ENCODE assay signal across 25 cellular contexts in the genomic region with DNA sequence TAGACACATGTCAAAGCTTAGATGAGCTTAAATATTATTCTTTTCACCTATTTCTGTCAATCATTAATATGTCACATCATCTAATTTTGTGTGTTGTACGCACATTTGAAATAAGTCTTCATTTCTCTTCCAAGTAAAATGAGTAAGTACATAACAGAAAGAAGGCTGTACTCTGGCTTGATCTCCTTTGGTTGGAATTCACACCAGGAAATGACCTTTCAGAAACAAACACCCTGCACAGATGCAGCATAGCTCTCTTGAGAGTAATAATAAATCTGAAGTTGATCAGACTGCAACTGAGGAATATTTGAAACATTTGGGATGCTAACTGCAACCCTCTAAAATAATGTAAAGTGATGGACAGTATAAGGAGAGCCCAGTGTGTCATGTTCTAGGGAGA.
DNase-seq lines count a peak whose midpoint lies in the region; ATAC-seq lines count a peak whose summit lies in the region.
"Had no signal": no experiment of that assay in that cellular context is flagged by ENCODE, and none has a peak within 500 bp of the region (broad histone marks: within the 10 kb centered on the region; RNA-seq: fewer than 3 reads in every experiment).

No MANE protein-coding gene starts in this region.

- H3K4me3 ChIP-seq in GM23248 = peak overlapping the region; percentile 25; the same call in 1 of the 2 replicates
- H3K4me3 ChIP-seq: HAP-1, spleen, uterus had no signal

- ATAC-seq in sciatic nerve (peak; percentile 52), T-helper 17 cell (no peak), HG03520 (IDR thresholded peaks at IDR 0.05; ENCODE audit: unreplicated experiment) (no peak)
- ATAC-seq: activated CD8-positive, alpha-beta T cell treated with anti-CD3 and anti-CD28 coated beads for 36 hours; stimulated activated naive B cell treated with anti-CD40 and anti-IgM and Interleukin-4, amounts not matched to agents 10 μg/mL and 1 μg/mL and 100 μg/mL, for 72 hours had no signal

- H3K27ac ChIP-seq in GM23248 = peak overlapping the region; percentile 38
- H3K27ac ChIP-seq: spleen had no signal

- H3F3A ChIP-seq in GM23248 (ENCODE audit: insufficient read depth) = peaks cover 39% of the 10 kb centered on the region

- H3K79me2 ChIP-seq in GM23248 (ENCODE audit: insufficient read depth) = peaks cover 77% of the 10 kb centered on the region

- H3K27me3 Mint-ChIP-seq in T-helper 17 cell = peaks cover 47% of the 10 kb centered on the region

- WGBS in GM23248 (ENCODE audit: low coverage in 1 of 2, low lambda C conversion rate in 2 of 2, missing lambda C conversion rate in 2 of 2), 2 experiments = 19 to 26% methylated on average over 1 of the region's 1 CpG

- no peaks in the 10 kb centered on the region for H3K36me3 ChIP-seq in GM23248 (ENCODE audit: low read depth)
- H3K36me3 ChIP-seq: HAP-1, spleen, uterus had no signal

- in situ Hi-C loops in GM23248 (cut with MboI) = no loop called here

- no peaks in the 10 kb centered on the region for H4K20me1 ChIP-seq in GM23248 (ENCODE audit: insufficient read depth)

- H3K4me3 Mint-ChIP-seq in T-helper 17 cell = no peak overlapping the region
- H3K4me3 Mint-ChIP-seq: activated CD8-positive, alpha-beta T cell treated with anti-CD3 and anti-CD28 coated beads for 36 hours; activated naive CD8-positive, alpha-beta T cell treated with anti-CD3 and anti-CD28 coated beads, Interleukin-2, amount 10 ng/mL, durations not matched to agents 7 days and 5 days; CD14-positive monocyte; stimulated activated naive B cell treated with anti-CD40 and anti-IgM and Interleukin-4, amounts not matched to agents 10 μg/mL and 1 μg/mL and 100 μg/mL, for 72 hours had no signal

- H3K9me3 ChIP-seq in GM23248 (ENCODE audit: low read depth) = no peaks in the 10 kb centered on the region
- H3K9me3 ChIP-seq in T-helper 17 cell (ENCODE audit: control insufficient read depth, low read length, poor library complexity, severe bottlenecking) = no peaks in the 10 kb centered on the region
- H3K9me3 ChIP-seq: HAP-1, spleen, uterus had no signal

- peaks cover 42% of the 10 kb centered on the region for H3K4me1 ChIP-seq in GM23248 (ENCODE audit: insufficient read depth)
- H3K4me1 ChIP-seq: uterus had no signal

- no peaks in the 10 kb centered on the region for H3K27me3 ChIP-seq in GM23248 (replicated peaks; ENCODE audit: insufficient read depth)
- H3K27me3 ChIP-seq: spleen, uterus had no signal

- H3K36me3 Mint-ChIP-seq in T-helper 17 cell (ENCODE audit: low read depth) = peaks cover 5% of the 10 kb centered on the region
- H3K36me3 Mint-ChIP-seq: activated naive CD8-positive, alpha-beta T cell treated with anti-CD3 and anti-CD28 coated beads, Interleukin-2, amount 10 ng/mL, durations not matched to agents 7 days and 5 days; CD14-positive monocyte; stimulated activated naive B cell treated with anti-CD40 and anti-IgM and Interleukin-4, amounts not matched to agents 10 μg/mL and 1 μg/mL and 100 μg/mL, for 72 hours had no signal

- H3K27ac Mint-ChIP-seq in T-helper 17 cell = no peak overlapping the region
- H3K27ac Mint-ChIP-seq: activated CD8-positive, alpha-beta T cell treated with anti-CD3 and anti-CD28 coated beads for 36 hours; activated naive CD8-positive, alpha-beta T cell treated with anti-CD3 and anti-CD28 coated beads, Interleukin-2, amount 10 ng/mL, durations not matched to agents 7 days and 5 days; CD14-positive monocyte; stimulated activated naive B cell treated with anti-CD40 and anti-IgM and Interleukin-4, amounts not matched to agents 10 μg/mL and 1 μg/mL and 100 μg/mL, for 72 hours had no signal

- no peaks in the 10 kb centered on the region for H3K4me1 Mint-ChIP-seq in T-helper 17 cell
- H3K4me1 Mint-ChIP-seq: activated naive CD8-positive, alpha-beta T cell treated with anti-CD3 and anti-CD28 coated beads, Interleukin-2, amount 10 ng/mL, durations not matched to agents 7 days and 5 days; stimulated activated naive B cell treated with anti-CD40 and anti-IgM and Interleukin-4, amounts not matched to agents 10 μg/mL and 1 μg/mL and 100 μg/mL, for 72 hours had no signal

- H3K9me2 ChIP-seq in GM23248 (ENCODE audit: insufficient read depth) = no peaks in the 10 kb centered on the region

- H2AFZ ChIP-seq in GM23248 = 0 out of 2 replicates have a peak overlapping the region, but pooled peaks have one; percentile 1

- H3K9ac ChIP-seq in GM23248 = 0 out of 2 replicates have a peak overlapping the region, but pooled peaks have one; percentile 3

- intact Hi-C loops in sciatic nerve (cut with DNase I) = no loop called here

- H3K4me2 ChIP-seq in GM23248 (ENCODE audit: unreplicated experiment) = peak overlapping the region; percentile 55

- DNase-seq in GM23248 (peak; percentile 47), dermis blood vessel endothelial cell (peak; percentile 51), iris pigment epithelial cell (ENCODE audit: low read depth) (peak; percentile 69), sciatic nerve (ENCODE audit: low spot score) (no peak), T-helper 17 cell (no peak), NCI-H187 (lab: John Stamatoyannopoulos, UW) (no peak)
- DNase-seq: activated CD8-positive, alpha-beta T cell treated with anti-CD3 and anti-CD28 coated beads for 36 hours; activated effector memory CD4-positive, alpha-beta T cell treated with anti-CD3 and anti-CD28 coated beads, Interleukin-2, amount 50 U/mL, for 16 hours; activated naive CD8-positive, alpha-beta T cell treated with anti-CD3 and anti-CD28 coated beads, Interleukin-2, amount 10 ng/mL, durations not matched to agents 7 days and 5 days; activated T-cell treated with anti-CD3 and anti-CD28 coated beads for 4 hours; effector CD8-positive, alpha-beta T cell; EL; mammary epithelial cell; NCI-H1105 treated with DMSO at 0.1 percent for 48 hours; NCI-H2081 treated with DMSO at 0.1 percent for 48 hours; NCI-H345; NCI-H82; occipital lobe; spleen; stimulated activated CD4-positive, alpha-beta T cell treated with anti-CD3 and anti-CD28 coated beads, Interleukin-2, amount 100 ng/mL, for 48 hours; stimulated activated naive B cell treated with anti-CD40 and anti-IgM and Interleukin-4, amounts not matched to agents 10 μg/mL and 1 μg/mL and 100 μg/mL, for 72 hours; uterus had no signal

Comparison
In these comparisons a context has a peak if more than half of its experiments do, and no peak if none do; other contexts are left out.
1. DNase-seq: peak in GM23248 (single experiment), dermis blood vessel endothelial cell (single experiment) and iris pigment epithelial cell (single experiment); none in sciatic nerve (single experiment), T-helper 17 cell (0 of 3) and NCI-H187 (0 of 2).